ENCODE assay signal across 1 cellular context in the genomic region with DNA sequence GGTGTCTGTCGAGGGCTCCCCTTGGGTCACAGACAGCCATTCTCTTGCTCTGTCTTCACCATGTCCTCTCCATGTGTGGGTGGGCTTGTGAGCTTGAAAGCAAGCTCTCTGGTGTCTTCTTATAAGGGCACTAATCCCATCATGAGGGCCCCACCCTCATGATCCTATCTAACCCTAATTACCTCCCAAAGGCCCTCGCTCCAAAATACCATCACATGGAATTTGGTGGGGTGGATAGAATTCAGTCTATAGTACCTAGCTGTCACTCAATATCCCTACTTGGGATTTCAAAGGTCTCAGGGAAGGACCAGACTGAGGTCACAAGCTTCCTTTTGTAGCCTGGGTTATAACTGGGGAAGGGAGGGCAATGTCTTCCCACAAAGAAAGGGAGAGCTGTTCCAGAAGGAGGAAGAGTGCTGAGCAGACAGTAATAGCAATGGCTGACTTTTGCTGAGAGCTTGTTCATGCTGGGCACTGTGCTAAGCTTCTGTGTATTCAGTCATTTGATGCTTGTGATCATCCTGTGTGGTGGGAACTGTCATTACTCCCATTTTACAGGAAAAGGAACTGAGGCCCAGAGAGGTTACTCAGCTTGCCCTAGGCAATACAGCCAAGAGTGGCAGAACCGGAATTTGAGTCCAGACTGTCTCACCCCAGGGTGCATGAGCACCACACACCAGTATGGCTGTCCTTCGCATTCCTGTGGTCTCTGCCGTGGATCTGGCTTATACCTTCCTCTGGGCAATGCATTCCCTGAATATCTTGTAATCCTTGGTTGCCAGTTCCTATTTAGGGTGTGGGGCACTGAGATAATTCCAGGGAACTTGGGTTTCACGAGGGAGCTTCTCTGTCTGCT.
TF ChIP-seq lines count a peak whose summit lies in the region.

No MANE protein-coding gene starts in this region.

TF ChIP-seq in IMR-90, 13 proteins besides CTCF, POLR2A, EP300 and RAD21:
- TF ChIP-seq CEBPB (IDR thresholded peaks at IDR 0.05; ENCODE audit: low read depth, low read length) (no peak), SMC3 (IDR thresholded peaks at IDR 0.05; ENCODE audit: low read depth, low read length) (no peak)
